In the genomic region with DNA sequence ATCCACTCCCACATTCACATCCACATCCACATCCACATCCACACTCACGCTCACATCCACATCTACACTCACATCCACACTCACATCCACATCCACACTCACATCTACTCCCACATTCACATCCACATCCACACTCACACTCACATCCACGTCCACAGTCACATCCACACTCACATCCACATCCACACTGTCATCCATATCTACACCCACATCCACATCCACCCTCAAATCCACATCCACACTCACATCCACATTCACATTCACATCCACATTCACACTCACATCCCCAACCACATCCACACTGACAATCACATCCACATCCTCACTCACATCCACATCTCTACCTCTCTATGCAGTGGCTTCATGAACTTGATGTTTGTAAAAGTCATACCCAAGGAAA, we compare ENCODE assay signal across 27 cellular contexts.
"Had no signal": no experiment of that assay in that cellular context is flagged by ENCODE, and none has a peak within 500 bp of the region (broad histone marks: within the 10 kb centered on the region; RNA-seq: fewer than 3 reads in every experiment).

No MANE protein-coding gene starts in this region.

- H3K4me3 Mint-ChIP-seq: dendritic cell treated with granulocyte-macrophage colony-stimulating factor and Interleukin-4, amounts not matched to agents 40 ng/mL and 50 ng/mL, for 4 days; effector memory CD8-positive, alpha-beta T cell; endodermal cell; mesothelial cell of epicardium had no signal

- DNase-seq: colonic mucosa; cortex of kidney; effector CD8-positive, alpha-beta T cell; effector memory CD8-positive, alpha-beta T cell; erythroblast; esophagus squamous epithelium; foreskin fibroblast; foreskin melanocyte; gastrocnemius medialis; glutamatergic neuron; head of caudate nucleus; heart right ventricle; hippocampal formation; left cardiac atrium; left lung; left ventricle myocardium superior; lower lobe of right lung; mesenchymal stem cell; mucosa of descending colon had no signal

- H3K9me3 ChIP-seq: colonic mucosa, esophagus squamous epithelium, gastrocnemius medialis, left lung, lower lobe of right lung had no signal

- FAIRE-seq: endometrium, islet of Langerhans, keratinocyte had no signal

- H3K9me3 Mint-ChIP-seq: dendritic cell treated with granulocyte-macrophage colony-stimulating factor and Interleukin-4, amounts not matched to agents 40 ng/mL and 50 ng/mL, for 4 days; endodermal cell; mesothelial cell of epicardium had no signal

- H3K27ac Mint-ChIP-seq: dendritic cell treated with granulocyte-macrophage colony-stimulating factor and Interleukin-4, amounts not matched to agents 40 ng/mL and 50 ng/mL, for 4 days; effector memory CD8-positive, alpha-beta T cell; endodermal cell; mesothelial cell of epicardium had no signal

- H3K36me3 Mint-ChIP-seq: mesothelial cell of epicardium had no signal

- H3K27me3 ChIP-seq: colonic mucosa, gastrocnemius medialis had no signal

- H3K36me3 ChIP-seq: colonic mucosa, esophagus squamous epithelium, gastrocnemius medialis, heart right ventricle, left lung, lower lobe of right lung had no signal

- H3K4me1 ChIP-seq: colonic mucosa, esophagus squamous epithelium, gastrocnemius medialis, left lung, lower lobe of right lung had no signal

- H3K27me3 Mint-ChIP-seq: dendritic cell treated with granulocyte-macrophage colony-stimulating factor and Interleukin-4, amounts not matched to agents 40 ng/mL and 50 ng/mL, for 4 days; effector memory CD8-positive, alpha-beta T cell had no signal

- H3K27ac ChIP-seq: colonic mucosa, epithelial cell of prostate, esophagus squamous epithelium, gastrocnemius medialis, heart right ventricle, left lung, lower lobe of right lung had no signal

- H3K4me3 ChIP-seq: colonic mucosa, esophagus squamous epithelium, gastrocnemius medialis, heart right ventricle, left lung, lower lobe of right lung, mucosa of descending colon had no signal

- ATAC-seq: effector memory CD8-positive, alpha-beta T cell; esophagus mucosa; gastrocnemius medialis; heart right ventricle; left cardiac atrium; left lung; left ventricle myocardium superior; lower lobe of right lung; mucosa of descending colon had no signal
